1 cellular context compared by ENCODE assay signal in the genomic region with DNA sequence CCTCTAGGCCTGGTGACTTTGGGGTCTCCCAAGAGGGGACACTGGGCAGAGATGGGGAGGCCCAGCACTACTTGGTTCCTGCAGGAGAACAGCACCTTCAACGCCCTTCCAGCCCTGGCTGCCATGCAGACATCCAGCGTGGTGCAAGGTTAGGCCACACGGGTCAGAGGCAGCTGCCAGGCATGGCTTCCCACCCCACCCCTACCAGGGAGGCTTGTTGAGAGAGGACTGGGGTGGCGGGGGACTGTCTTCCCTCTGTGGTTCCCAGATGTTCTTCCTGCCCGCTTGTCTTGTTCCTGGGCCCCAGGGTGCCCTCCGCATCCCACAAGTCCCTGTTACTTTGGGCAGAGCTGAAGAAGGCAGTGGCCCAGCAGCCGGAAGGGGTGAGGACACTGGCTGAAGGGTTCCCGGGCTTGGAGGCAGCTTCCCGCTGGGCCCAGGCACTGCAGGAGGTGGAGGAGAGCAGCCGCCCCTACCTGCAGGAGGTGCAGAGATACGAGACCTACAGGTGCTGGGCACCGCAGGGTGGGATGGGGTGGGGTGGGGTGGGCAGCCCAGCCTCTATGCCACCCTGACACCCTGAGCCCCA.
TF ChIP-seq lines count a peak whose summit lies in the region.

No MANE protein-coding gene starts in this region.

TF ChIP-seq in HEK293, 187 proteins besides CTCF, POLR2A, EP300 and RAD21:
- 0 out of 2 replicates have a peak, but pooled peaks have one; percentile 13 for TF ChIP-seq ZIC2 (tag by site-specific recombination; IDR thresholded peaks at IDR 0.05)
- TF ChIP-seq PRDM1 (tag by site-specific recombination; IDR thresholded peaks at IDR 0.05) = no peak
TF ChIP-seq in HEK293: peak in this region for 1.
